Comparison of ENCODE assay signal across 1 cellular context in genomic region chr1:152743371-152744145, GRCh38.
TF ChIP-seq lines count a peak whose summit lies in the region.

No MANE protein-coding gene starts in this region.

TF ChIP-seq in HepG2, 621 proteins besides CTCF, POLR2A, EP300 and RAD21:
- no peak for TF ChIP-seq KDM3A (CRISPR knock-in tag; IDR thresholded peaks at IDR 0.05; ENCODE audit: low read depth)
- TF ChIP-seq RBAK (CRISPR knock-in tag; IDR thresholded peaks at IDR 0.05), result no peak
TF ChIP-seq in HepG2: peak in this region for 0.
